ENCODE assay signal across 8 cellular contexts in genomic region chr3:12719984-12720656, GRCh38. TPM values are rescaled to one million over a fixed set of nuclear protein-coding genes. Genes with fewer than 3 reads are reported as not detected.
DNase-seq lines count a peak whose midpoint lies in the region; ATAC-seq and TF ChIP-seq lines count a peak whose summit lies in the region.

No MANE protein-coding gene starts in this region.

- H3K4me3 ChIP-seq in GM23338 (no peak overlapping the region), MG63 (peak overlapping the region; percentile 18; the same call in 1 of the 2 replicates), SJSA1 (0 out of 2 replicates have a peak overlapping the region, but pooled peaks have one; percentile 12), trophoblast cell (ENCODE audit: low read depth, low read length) (no peak overlapping the region), tibial nerve (peak overlapping the region in 3 of 4 donors; percentile 7 to 43 (median 22))

- no peak overlapping the region for H2BK12ac ChIP-seq in trophoblast cell (ENCODE audit: low read length)

- peak in 1 of 2 donors; percentile 46 for TF ChIP-seq EP300 in tibial nerve (IDR thresholded peaks at IDR 0.05)

- no peak overlapping the region for H2BK5ac ChIP-seq in trophoblast cell (ENCODE audit: low read depth, low read length, poor library complexity)

- H4K8ac ChIP-seq in trophoblast cell (ENCODE audit: low read depth, low read length): no peak overlapping the region

- WGBS in trophoblast cell (ENCODE audit: extremely low coverage, insufficient coverage, insufficient read length): no CpG with 5 or more reads among the region's 15 CpGs
- 14 to 15% methylated on average over 15 of the region's 15 CpGs for WGBS in tibial nerve, 2 donors

- H3K4me3 Mint-ChIP-seq in GM23338: no peak overlapping the region; the same call in 2 of the 3 replicates

- no peak overlapping the region for H3K27ac ChIP-seq in GM23338 (ENCODE audit: low read depth)
- H3K27ac ChIP-seq in SJSA1: no peak overlapping the region
- H3K27ac ChIP-seq in trophoblast cell (ENCODE audit: low read depth, low read length): no peak overlapping the region
- peak overlapping the region in 2 of 4 donors; percentile 48 to 62 for H3K27ac ChIP-seq in tibial nerve

- no peak overlapping the region for H3K14ac ChIP-seq in trophoblast cell (ENCODE audit: low read length)

- H3K4me2 ChIP-seq in GM23338 (peak overlapping the region; percentile 3; the same call in 1 of the 2 replicates), trophoblast cell (ENCODE audit: low read length) (peak overlapping the region; percentile 13)

- no peak overlapping the region for H3K27ac Mint-ChIP-seq in GM23338

- no peaks in the 10 kb centered on the region for H3K79me1 ChIP-seq in trophoblast cell (ENCODE audit: low read length)

- H2AFZ ChIP-seq in GM23338: no peak overlapping the region
- H2AFZ ChIP-seq in trophoblast cell (ENCODE audit: insufficient read depth, low read length, poor library complexity): no peak overlapping the region

- DNase-seq in Daoy (ENCODE audit: low read depth) (peak; percentile 76), GM23338 (ENCODE audit: low spot score) (peak; percentile 94), MG63 (peak; percentile 62), SJSA1 (ENCODE audit: low read depth in 1 of 2, low spot score in 2 of 2) (peak; percentile 39 to 63), germinal center (ENCODE audit: low spot score) (peak; percentile 82), trophoblast cell (peak; percentile 78 to 96), tibial nerve (ENCODE audit: low spot score in 2 of 2) (peak; percentile 45 to 80)
- peak; percentile 5 to 45 (median 28) for DNase-seq in activated naive CD4-positive, alpha-beta T cell (lab: John Stamatoyannopoulos, UW)

- no peaks in the 10 kb centered on the region for H3F3A ChIP-seq in GM23338 (replicated peaks; ENCODE audit: low read depth)

- no peak overlapping the region for H2AK5ac ChIP-seq in trophoblast cell (ENCODE audit: low read length)

- H3K36me3 Mint-ChIP-seq in GM23338 (ENCODE audit: low read depth): no peaks in the 10 kb centered on the region

- H4K20me1 ChIP-seq in GM23338 (replicated peaks; ENCODE audit: insufficient read depth): no peaks in the 10 kb centered on the region

- H2BK120ac ChIP-seq in trophoblast cell (ENCODE audit: insufficient read depth, low read length, poor library complexity): no peak overlapping the region

- H3K18ac ChIP-seq in trophoblast cell (ENCODE audit: low read length): no peak overlapping the region

- peaks cover 7% of the 10 kb centered on the region for H3K27me3 Mint-ChIP-seq in GM23338 (ENCODE audit: insufficient read depth, low read depth, poor library complexity)

- H3K9me3 Mint-ChIP-seq in GM23338: no peaks in the 10 kb centered on the region

- H3K4ac ChIP-seq in trophoblast cell (ENCODE audit: low read depth, low read length): no peak overlapping the region

- no peak overlapping the region for H3K23ac ChIP-seq in trophoblast cell (ENCODE audit: low read length)

- TF ChIP-seq CTCF in GM23338 (conservative IDR thresholded peaks at IDR 0.05; ENCODE audit: low read depth in 2 of 2) (peak; percentile 95 to 96), tibial nerve (IDR thresholded peaks at IDR 0.05) (peak; percentile 83 to 93 (median 89))

- ATAC-seq in GM23338: peak; percentile 97

- H4K12ac ChIP-seq in trophoblast cell (ENCODE audit: low read depth, low read length): no peak overlapping the region

- H3K27me3 ChIP-seq in GM23338 (ENCODE audit: insufficient read depth) (no peaks in the 10 kb centered on the region), MG63 (no peaks in the 10 kb centered on the region), SJSA1 (replicated peaks) (no peaks in the 10 kb centered on the region), trophoblast cell (ENCODE audit: insufficient read depth, low read length) (no peaks in the 10 kb centered on the region), tibial nerve (no peaks in the 10 kb centered on the region)

- H3K4me1 Mint-ChIP-seq in GM23338: peaks cover 2% of the 10 kb centered on the region; the same call in 2 of the 3 replicates

- H3K79me2 ChIP-seq in GM23338 (replicated peaks; ENCODE audit: insufficient read depth) (no peaks in the 10 kb centered on the region), trophoblast cell (ENCODE audit: control insufficient read depth, insufficient read depth, low read length, poor library complexity) (no peaks in the 10 kb centered on the region)

- no peak for TF ChIP-seq POLR2A in tibial nerve (IDR thresholded peaks at IDR 0.05)

- H3K36me3 ChIP-seq in GM23338 (ENCODE audit: insufficient read depth) (no peaks in the 10 kb centered on the region), MG63 (no peaks in the 10 kb centered on the region), SJSA1 (no peaks in the 10 kb centered on the region), trophoblast cell (ENCODE audit: control insufficient read depth in 1 of 2, insufficient read depth in 2 of 2, low read length in 2 of 2) (no peaks in the 10 kb centered on the region), tibial nerve (no peaks in the 10 kb centered on the region)

- no peaks in the 10 kb centered on the region for H3K9me2 ChIP-seq in GM23338 (ENCODE audit: insufficient read depth)

- no peaks in the 10 kb centered on the region for H3K9me3 ChIP-seq in MG63
- peaks cover 4% of the 10 kb centered on the region; the same call in 1 of the 2 replicates for H3K9me3 ChIP-seq in SJSA1 (replicated peaks)
- H3K9me3 ChIP-seq in trophoblast cell (ENCODE audit: insufficient read depth, low read depth, low read length): peaks cover 2% of the 10 kb centered on the region
- no peaks in the 10 kb centered on the region for H3K9me3 ChIP-seq in tibial nerve

- no peak overlapping the region for H3K9ac ChIP-seq in trophoblast cell (ENCODE audit: low read length)

- H3K4me1 ChIP-seq in GM23338 (ENCODE audit: insufficient read depth): no peaks in the 10 kb centered on the region
- H3K4me1 ChIP-seq in SJSA1 (replicated peaks): peaks cover 6% of the 10 kb centered on the region
- H3K4me1 ChIP-seq in trophoblast cell (ENCODE audit: control insufficient read depth in 1 of 2, insufficient read depth in 2 of 2, low read length in 2 of 2): no peaks in the 10 kb centered on the region
- H3K4me1 ChIP-seq in tibial nerve: peaks cover 0 to 10% (median 3%) of the 10 kb centered on the region in 4 donors

- H4K91ac ChIP-seq in trophoblast cell (ENCODE audit: low read depth, low read length): no peak overlapping the region

TF ChIP-seq in GM23338, 12 proteins besides CTCF, POLR2A, EP300 and RAD21 (continues in another document):
- TF ChIP-seq ETS1 (IDR thresholded peaks at IDR 0.05) (no peak), NANOG (IDR thresholded peaks at IDR 0.05; ENCODE audit: borderline replicate concordance) (no peak), STAT1 (IDR thresholded peaks at IDR 0.05; ENCODE audit: unreplicated experiment) (no peak), EZH2phosphoT487 (IDR thresholded peaks at IDR 0.05; ENCODE audit: unreplicated experiment) (no peak), JUNB (IDR thresholded peaks at IDR 0.05; ENCODE audit: unreplicated experiment) (no peak)

RNA-seq across cellular contexts. Expression of gene TMEM40, which starts 38.9 kb away (rescaled TPM):
- not detected in 2 replicates for total RNA-seq in Daoy (2014; rRNA removed; shearing (Covaris generic))
- total RNA-seq in GM23338 (2014; rRNA removed; shearing (Covaris generic)): 0.14 TPM in 1 of 2 replicates, not detected in the other
- 0.48 and 0.56 TPM in 2 replicates for polyA plus RNA-seq in GM23338 (2016; fragmentation: Nextera tagmentation; extraction: Ambion mirVana)
- total RNA-seq in MG63 (2014; rRNA removed; shearing (Covaris generic); ENCODE audit: low replicate concordance): not detected in 2 replicates
- not detected in 2 replicates for total RNA-seq in SJSA1 (2014; rRNA removed; shearing (Covaris generic))
- 26.1 and 27.0 TPM in 2 replicates for polyA plus RNA-seq in trophoblast cell (2013)
- total RNA-seq in tibial nerve: not detected

RNA-seq across cellular contexts. Expression of gene RAF1, which starts 56.2 kb away (rescaled TPM):
- 56.3 and 59.0 TPM in 2 replicates for total RNA-seq in Daoy (2014; rRNA removed; shearing (Covaris generic))
- total RNA-seq in GM23338 (2014; rRNA removed; shearing (Covaris generic)): 123 and 135 TPM in 2 replicates
- polyA plus RNA-seq in GM23338 (2016; fragmentation: Nextera tagmentation; extraction: Ambion mirVana): 35.6 and 39.5 TPM in 2 replicates
- 62.0 and 96.8 TPM in 2 replicates for total RNA-seq in MG63 (2014; rRNA removed; shearing (Covaris generic); ENCODE audit: low replicate concordance)
- total RNA-seq in SJSA1 (2014; rRNA removed; shearing (Covaris generic)): 62.1 and 91.4 TPM in 2 replicates
- 56.2 and 59.5 TPM in 2 replicates for polyA plus RNA-seq in trophoblast cell (2013)
- 100 to 1,000 TPM; 106 to 136 (median 121) TPM for total RNA-seq in tibial nerve

Comparison
In these comparisons a context has a peak if more than half of its experiments do, and no peak if none do; other contexts are left out.
1. DNase-seq: peak in every context shown above with its lines; median percentile 94 in GM23338; 87 in trophoblast cell; 82 in germinal center; 76 in Daoy; 62 in tibial nerve; 62 in MG63; 51 in SJSA1; 28 in activated naive CD4-positive, alpha-beta T cell.
2. H3K4me3 ChIP-seq: peak in MG63 (single experiment), SJSA1 (single experiment) and tibial nerve (3 of 4); none in GM23338 (single experiment) and trophoblast cell (single experiment).